In the genomic region with DNA sequence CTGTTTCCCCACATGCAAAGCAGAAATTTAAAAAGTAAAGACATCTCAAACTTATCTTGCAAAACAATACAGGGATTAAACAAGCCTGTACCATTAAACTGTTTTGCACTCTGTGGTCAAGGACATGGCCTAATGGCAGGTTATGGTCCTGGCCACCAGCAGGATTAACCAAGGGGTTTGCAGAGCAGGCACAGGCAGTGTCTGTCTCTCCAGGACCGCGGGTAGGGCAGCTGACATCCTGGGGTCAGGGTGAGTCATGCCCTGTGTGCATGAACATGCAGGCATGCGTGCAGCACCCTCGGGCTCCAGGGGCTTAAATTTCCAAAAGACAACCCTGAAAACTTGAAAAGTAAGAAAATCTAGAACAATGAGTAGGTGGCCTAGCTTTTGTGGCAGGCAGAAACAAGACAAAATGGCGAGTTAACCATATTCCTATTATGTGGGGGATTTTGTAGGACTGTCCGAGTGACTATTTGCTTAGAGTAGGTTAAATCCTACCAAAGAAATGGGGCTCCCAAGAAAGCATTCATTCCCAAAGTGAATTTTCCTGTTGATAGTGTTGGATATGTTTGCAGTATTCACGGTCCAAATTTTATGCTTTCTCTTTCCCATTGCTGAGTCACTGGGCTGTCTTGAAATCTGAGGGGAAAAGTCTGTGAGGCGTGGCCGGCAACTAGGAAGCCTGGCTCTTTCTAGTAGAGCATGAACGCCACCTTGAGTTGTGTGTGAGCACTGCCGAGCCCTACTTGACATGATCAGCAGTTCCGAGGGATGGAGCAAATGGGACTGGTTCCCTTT, we compare ENCODE assay signal across 8 cellular contexts.
DNase-seq lines count a peak whose midpoint lies in the region; ATAC-seq lines count a peak whose summit lies in the region.

No MANE protein-coding gene starts in this region.

- peak overlapping the region; percentile 44 for H3K4me3 ChIP-seq in skeletal muscle cell (ENCODE audit: low read depth, low read length)

- in situ Hi-C loops in T47D (cut with HindIII; ENCODE audit: low pct_unique_long_range_greater_than_20kb, low sequenced_read_pairs), result no loop called here

- ATAC-seq in HG02852 (IDR thresholded peaks at IDR 0.05; ENCODE audit: unreplicated experiment), result peak; percentile 93

- peak; percentile 64 for DNase-seq in activated effector memory CD4-positive, alpha-beta T cell treated with anti-CD3 and anti-CD28 coated beads, Interleukin-2, amount 50 U/mL, for 16 hours
- no peak for DNase-seq in activated effector memory CD4-positive, alpha-beta T cell treated with Interleukin-2 at 50 U/mL for 16 hours
- DNase-seq in NCI-H1417 treated with DMSO at 0.1 percent for 48 hours (lab: John Stamatoyannopoulos, UW) (peak; percentile 46), SKM-1 (lab: John Stamatoyannopoulos, UW; ENCODE audit: unreplicated experiment) (peak; percentile 69), T47D (ENCODE audit: low read depth in 1 of 2, low spot score in 1 of 2) (peak; percentile 74 to 94), iPS-NIHi11 (ENCODE audit: low spot score) (peak; percentile 85), skeletal muscle cell (ENCODE audit: low read depth) (no peak)

Comparison
In these comparisons a context has a peak if more than half of its experiments do, and no peak if none do; other contexts are left out.
1. DNase-seq: peak in activated effector memory CD4-positive, alpha-beta T cell treated with anti-CD3 and anti-CD28 coated beads, Interleukin-2, amount 50 U/mL, for 16 hours (single experiment), NCI-H1417 treated with DMSO at 0.1 percent for 48 hours (single experiment), SKM-1 (single experiment), T47D (2 of 2) and iPS-NIHi11 (single experiment); none in activated effector memory CD4-positive, alpha-beta T cell treated with Interleukin-2 at 50 U/mL for 16 hours (single experiment) and skeletal muscle cell (single experiment).